1 cellular context compared by ENCODE assay signal in the genomic region with DNA sequence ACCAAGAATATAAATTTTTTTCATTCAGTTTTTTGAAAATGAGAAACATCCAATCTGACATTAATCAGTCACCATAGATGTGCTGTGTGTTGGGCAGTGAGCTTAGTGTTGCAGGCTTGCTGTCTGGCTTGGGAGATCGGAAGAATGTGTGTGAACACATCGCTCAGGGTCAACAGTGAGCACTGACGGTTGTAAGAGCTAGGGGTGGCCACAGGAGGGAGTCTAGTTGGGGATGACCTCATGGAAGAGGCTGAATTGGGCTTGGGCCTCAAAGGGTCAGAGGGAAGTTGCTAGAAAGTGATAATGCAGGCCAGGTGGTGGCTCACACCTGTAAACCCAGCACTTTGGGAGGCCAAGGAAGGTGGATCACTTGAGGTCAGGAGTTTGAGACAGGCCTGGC.
TF ChIP-seq lines count a peak whose summit lies in the region.

No MANE protein-coding gene starts in this region.

TF ChIP-seq in K562, 482 proteins besides CTCF, POLR2A, EP300 and RAD21 (continued from another document):
- TF ChIP-seq, protein P1, sequence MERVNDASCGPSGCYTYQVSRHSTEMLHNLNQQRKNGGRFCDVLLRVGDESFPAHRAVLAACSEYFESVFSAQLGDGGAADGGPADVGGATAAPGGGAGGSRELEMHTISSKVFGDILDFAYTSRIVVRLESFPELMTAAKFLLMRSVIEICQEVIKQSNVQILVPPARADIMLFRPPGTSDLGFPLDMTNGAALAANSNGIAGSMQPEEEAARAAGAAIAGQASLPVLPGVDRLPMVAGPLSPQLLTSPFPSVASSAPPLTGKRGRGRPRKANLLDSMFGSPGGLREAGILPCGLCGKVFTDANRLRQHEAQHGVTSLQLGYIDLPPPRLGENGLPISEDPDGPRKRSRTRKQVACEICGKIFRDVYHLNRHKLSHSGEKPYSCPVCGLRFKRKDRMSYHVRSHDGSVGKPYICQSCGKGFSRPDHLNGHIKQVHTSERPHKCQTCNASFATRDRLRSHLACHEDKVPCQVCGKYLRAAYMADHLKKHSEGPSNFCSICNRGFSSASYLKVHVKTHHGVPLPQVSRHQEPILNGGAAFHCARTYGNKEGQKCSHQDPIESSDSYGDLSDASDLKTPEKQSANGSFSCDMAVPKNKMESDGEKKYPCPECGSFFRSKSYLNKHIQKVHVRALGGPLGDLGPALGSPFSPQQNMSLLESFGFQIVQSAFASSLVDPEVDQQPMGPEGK (CRISPR knock-in tag; IDR thresholded peaks at IDR 0.05; ENCODE audit: borderline replicate concordance) = no peak
- TF ChIP-seq BACH1 (tag; IDR thresholded peaks at IDR 0.05) = no peak
- TF ChIP-seq ILF3 (IDR thresholded peaks at IDR 0.05; ENCODE audit: borderline replicate concordance) = no peak
- TF ChIP-seq E2F5 (CRISPR knock-in tag; IDR thresholded peaks at IDR 0.05) = no peak
- no peak for TF ChIP-seq RBM34 (IDR thresholded peaks at IDR 0.05; ENCODE audit: borderline replicate concordance, insufficient read depth, low read length)
- TF ChIP-seq ZFP36 (IDR thresholded peaks at IDR 0.05; ENCODE audit: low read depth, low read length, partially characterized antibody) = peak; percentile 12
- TF ChIP-seq SNIP1 (IDR thresholded peaks at IDR 0.05; ENCODE audit: low read depth) = no peak
- no peak for TF ChIP-seq ZNF124 (CRISPR knock-in tag; IDR thresholded peaks at IDR 0.05)
- no peak for TF ChIP-seq CEBPB (tag; IDR thresholded peaks at IDR 0.05)
- TF ChIP-seq, protein P2, sequence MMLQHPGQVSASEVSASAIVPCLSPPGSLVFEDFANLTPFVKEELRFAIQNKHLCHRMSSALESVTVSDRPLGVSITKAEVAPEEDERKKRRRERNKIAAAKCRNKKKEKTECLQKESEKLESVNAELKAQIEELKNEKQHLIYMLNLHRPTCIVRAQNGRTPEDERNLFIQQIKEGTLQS (IDR thresholded peaks at IDR 0.05) = peak; percentile 31; the same call in 1 of the 2 replicates
- TF ChIP-seq, protein P2 (CRISPR knock-in tag; conservative IDR thresholded peaks at IDR 0.05) = no peak
- TF ChIP-seq ARID2 (IDR thresholded peaks at IDR 0.05) = no peak
- no peak for TF ChIP-seq C11orf30 (IDR thresholded peaks at IDR 0.05; ENCODE audit: low read depth)
- 0 out of 2 replicates have a peak, but pooled peaks have one; percentile 41 for TF ChIP-seq CREM (IDR thresholded peaks at IDR 0.05; ENCODE audit: low read depth)
- no peak for TF ChIP-seq SMARCB1 (IDR thresholded peaks at IDR 0.05; ENCODE audit: insufficient read length, low read depth)
- no peak for TF ChIP-seq MGA (IDR thresholded peaks at IDR 0.05)
TF ChIP-seq in K562: peak in this region for 6.
